ENCODE assay signal across 14 cellular contexts in the genomic region with DNA sequence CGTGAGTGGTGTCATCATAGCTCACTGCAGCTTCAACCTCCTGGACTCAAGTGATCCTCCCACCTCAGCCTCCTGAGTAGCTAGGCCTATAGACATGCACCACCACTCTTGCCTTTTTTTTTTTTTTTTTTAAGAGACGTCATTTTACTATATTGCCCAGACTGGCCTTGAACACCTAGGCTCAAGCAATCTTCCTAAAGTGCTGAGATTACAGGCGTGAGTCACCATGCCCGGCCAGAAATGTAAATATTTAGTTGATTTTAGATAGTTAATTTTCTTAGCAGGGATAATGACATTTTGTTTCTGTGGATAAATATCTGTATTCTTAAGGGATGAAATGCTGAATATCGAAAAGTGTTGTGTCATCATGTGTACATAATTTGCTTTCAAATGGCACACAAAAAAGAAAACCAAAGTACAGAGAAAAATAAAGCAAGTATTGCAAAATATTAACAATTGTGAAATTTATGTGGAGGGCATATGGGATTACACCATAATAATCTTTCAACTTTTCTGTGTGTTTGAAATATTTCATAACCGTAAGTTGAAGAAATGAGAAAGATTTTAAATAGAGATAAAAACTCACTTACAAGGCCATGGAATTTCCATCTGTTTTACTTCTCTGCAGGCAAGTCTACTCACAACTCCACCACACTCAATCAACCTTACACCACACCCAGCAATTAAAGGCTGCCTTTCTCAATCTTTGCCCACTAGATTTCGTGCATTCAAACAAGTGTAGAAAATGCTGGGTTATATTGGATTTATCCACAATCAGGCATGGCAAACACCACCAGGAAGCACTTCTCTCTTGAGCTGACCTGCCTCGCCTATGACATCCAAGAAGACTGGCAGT.
DNase-seq lines count a peak whose midpoint lies in the region; ATAC-seq and TF ChIP-seq lines count a peak whose summit lies in the region.
"Had no signal": no experiment of that assay in that cellular context is flagged by ENCODE, and none has a peak within 500 bp of the region (broad histone marks: within the 10 kb centered on the region; RNA-seq: fewer than 3 reads in every experiment).

No MANE protein-coding gene starts in this region.

- no peak overlapping the region for H3K9ac ChIP-seq in mesenchymal stem cell (ENCODE audit: low read length)

- peaks cover 8% of the 10 kb centered on the region for H3K4me1 Mint-ChIP-seq in Caco-2 (ENCODE audit: low read depth, unreplicated experiment)

- H3K4me3 ChIP-seq in Caco-2 (ENCODE audit: low read depth, low read length) (no peak overlapping the region), cardiac fibroblast (replicated peaks in 1 of 2; ENCODE audit: low read depth in 2 of 2, low read length in 2 of 2) (no peak overlapping the region), mesenchymal stem cell (ENCODE audit: insufficient read depth in 1 of 2, low read depth in 1 of 2, low read length in 2 of 2) (no peak overlapping the region), ascending aorta (no peak overlapping the region)
- H3K4me3 ChIP-seq: smooth muscle cell had no signal

- H3K27ac ChIP-seq in mesenchymal stem cell (ENCODE audit: low read length, poor library complexity, severe bottlenecking): no peak overlapping the region
- H3K27ac ChIP-seq in ascending aorta: no peak overlapping the region

- H3K27me3 Mint-ChIP-seq in Caco-2 (ENCODE audit: insufficient read depth, unreplicated experiment): no peaks in the 10 kb centered on the region

- no peak overlapping the region for H2BK120ac ChIP-seq in mesenchymal stem cell (ENCODE audit: low read depth, low read length)

- H3K9me3 ChIP-seq in Caco-2 (no peaks in the 10 kb centered on the region), mesenchymal stem cell (ENCODE audit: control insufficient read depth, low read length) (no peaks in the 10 kb centered on the region), ascending aorta (no peaks in the 10 kb centered on the region)

- no peaks in the 10 kb centered on the region for H3K27me3 ChIP-seq in Caco-2 (replicated peaks; ENCODE audit: control insufficient read depth, insufficient read depth, low read length)
- peaks cover 4 to 10% of the 10 kb centered on the region in 2 experiments for H3K27me3 ChIP-seq in mesenchymal stem cell (ENCODE audit: control insufficient read depth in 1 of 2, insufficient read depth in 1 of 2, low read length in 2 of 2)
- no peaks in the 10 kb centered on the region for H3K27me3 ChIP-seq in ascending aorta

- POLR2A ChIA-PET in Caco-2 (lab: Charles Lee): no interaction called here

- no peak overlapping the region for H2BK5ac ChIP-seq in mesenchymal stem cell (ENCODE audit: low read depth, low read length, poor library complexity, severe bottlenecking)

- H2AK5ac ChIP-seq in mesenchymal stem cell (ENCODE audit: low read length, severe bottlenecking): no peak overlapping the region

- H3K4ac ChIP-seq in mesenchymal stem cell (ENCODE audit: low read depth in 1 of 2, low read length in 2 of 2): no peak overlapping the region

- H3K4me3 Mint-ChIP-seq in Caco-2 (ENCODE audit: unreplicated experiment): no peak overlapping the region
- H3K4me3 Mint-ChIP-seq: activated CD4-positive, alpha-beta memory T cell treated with anti-CD3 and anti-CD28 coated beads for 36 hours had no signal

- no peak overlapping the region for H2AFZ ChIP-seq in mesenchymal stem cell (ENCODE audit: low read depth, low read length)

- H3K14ac ChIP-seq in mesenchymal stem cell (ENCODE audit: low read length in 2 of 2): no peak overlapping the region

- no peak overlapping the region for H3K23ac ChIP-seq in mesenchymal stem cell (ENCODE audit: low read length in 2 of 2)

- no peak overlapping the region for H2BK12ac ChIP-seq in mesenchymal stem cell (ENCODE audit: low read length in 2 of 2)

- no peak overlapping the region for H3K4me2 ChIP-seq in mesenchymal stem cell (ENCODE audit: low read length, poor library complexity, severe bottlenecking)
- H3K4me2 ChIP-seq: smooth muscle cell had no signal

- H3K79me1 ChIP-seq in mesenchymal stem cell (replicated peaks; ENCODE audit: low read length, poor library complexity, severe bottlenecking): no peaks in the 10 kb centered on the region

- H2BK15ac ChIP-seq in mesenchymal stem cell (ENCODE audit: low read depth, poor library complexity, severe bottlenecking): no peak overlapping the region

- H4K91ac ChIP-seq in mesenchymal stem cell (ENCODE audit: low read length): no peak overlapping the region

- H3K36me3 ChIP-seq in Caco-2 (ENCODE audit: control insufficient read depth, insufficient read depth, low read length) (no peaks in the 10 kb centered on the region), mesenchymal stem cell (ENCODE audit: control insufficient read depth in 1 of 2, insufficient read depth in 2 of 2, low read depth in 1 of 2, low read length in 2 of 2) (no peaks in the 10 kb centered on the region), ascending aorta (no peaks in the 10 kb centered on the region)

- intact Hi-C loops in Caco-2 (cut with micrococcal nuclease; ENCODE audit: unreplicated experiment) (loop anchor here (1.0 to 10.0 kb wide), 4 partner anchors 36 to 166 kb away; a partner anchor contains a TSS), ascending aorta (cut with DNase I) (no loop called here)

- 65% methylated on average over 6 of the region's 8 CpGs for WGBS in mesenchymal stem cell

- ATAC-seq in HG03135 (IDR thresholded peaks at IDR 0.05; ENCODE audit: unreplicated experiment): no peak

- H3K27ac Mint-ChIP-seq in Caco-2 (ENCODE audit: unreplicated experiment): peak overlapping the region; percentile 38
- H3K27ac Mint-ChIP-seq: activated CD4-positive, alpha-beta memory T cell treated with anti-CD3 and anti-CD28 coated beads for 36 hours had no signal

- no peaks in the 10 kb centered on the region for H3K9me3 Mint-ChIP-seq in Caco-2 (ENCODE audit: unreplicated experiment)
- H3K9me3 Mint-ChIP-seq: activated CD4-positive, alpha-beta memory T cell treated with anti-CD3 and anti-CD28 coated beads for 36 hours had no signal

- H3K18ac ChIP-seq in mesenchymal stem cell (ENCODE audit: low read depth in 1 of 2, low read length in 2 of 2): no peak overlapping the region

- no peak overlapping the region for H4K8ac ChIP-seq in mesenchymal stem cell (ENCODE audit: low read length)

- TF ChIP-seq CTCF in Caco-2 (IDR thresholded peaks at IDR 0.05; ENCODE audit: insufficient read depth in 1 of 2, low read depth in 1 of 2, low read length in 1 of 2, severe bottlenecking in 1 of 2, unreplicated experiment in 1 of 2) (no peak), cardiac fibroblast (IDR thresholded peaks at IDR 0.05; ENCODE audit: low read depth, low read length) (no peak), ascending aorta (IDR thresholded peaks at IDR 0.05) (no peak)

- CTCF ChIA-PET in Caco-2 (lab: Charles Lee): no interaction called here

- no peaks in the 10 kb centered on the region for H3K36me3 Mint-ChIP-seq in Caco-2 (ENCODE audit: insufficient read depth, unreplicated experiment)
- H3K36me3 Mint-ChIP-seq: activated CD4-positive, alpha-beta memory T cell treated with anti-CD3 and anti-CD28 coated beads for 36 hours had no signal

- BruUV-seq in Caco-2 (replicated peaks; lab: Mats Ljungman, UMichigan): no TSS peak

- DNase-seq in Caco-2 (peak in 1 of 2 experiments; percentile 39), NCI-H748 treated with DMSO at 0.1 percent for 48 hours (lab: John Stamatoyannopoulos, UW) (peak; percentile 31), cardiac fibroblast (ENCODE audit: low read depth in 2 of 2) (peak; percentile 59 to 81), mesenchymal stem cell (peak; percentile 57), globus pallidus (ENCODE audit: low spot score) (no peak), NCI-H1105 (lab: John Stamatoyannopoulos, UW) (no peak), ascending aorta (ENCODE audit: low spot score in 2 of 2) (no peak)
- DNase-seq: activated CD4-positive, alpha-beta memory T cell treated with anti-CD3 and anti-CD28 coated beads for 36 hours; erythroblast; NCI-H1436; SHP77; stimulated activated CD8-positive, alpha-beta memory T cell treated with anti-CD3 and anti-CD28 coated beads, Interleukin-4, amount 100 ng/mL, for 48 hours had no signal

- H3K4me1 ChIP-seq in Caco-2: peaks cover 15% of the 10 kb centered on the region; the same call in 1 of the 2 replicates
- H3K4me1 ChIP-seq in mesenchymal stem cell (ENCODE audit: control insufficient read depth, insufficient read depth, low read depth, low read length): no peaks in the 10 kb centered on the region
- no peaks in the 10 kb centered on the region for H3K4me1 ChIP-seq in ascending aorta

Comparison
In these comparisons a context has a peak if more than half of its experiments do, and no peak if none do; other contexts are left out.
1. DNase-seq: peak in NCI-H748 treated with DMSO at 0.1 percent for 48 hours (single experiment), cardiac fibroblast (2 of 2) and mesenchymal stem cell (single experiment); none in globus pallidus (single experiment), NCI-H1105 (single experiment) and ascending aorta (0 of 2).